ENCODE assay signal across 9 cellular contexts in genomic region chr11:28529540-28530410, GRCh38.
A peak's percentile ranks its signal among the peaks of the same experiment; 100 is the strongest.
DNase-seq lines count a peak whose midpoint lies in the region; ATAC-seq and TF ChIP-seq lines count a peak whose summit lies in the region.
"Had no signal": no experiment of that assay in that cellular context is flagged by ENCODE, and none has a peak within 500 bp of the region (broad histone marks: within the 10 kb centered on the region; RNA-seq: fewer than 3 reads in every experiment).

No MANE protein-coding gene starts in this region.

- POLR2A ChIA-PET in activated CD8-positive, alpha-beta T cell treated with anti-CD3 and anti-CD28 coated beads for 36 hours (lab: Charles Lee), result no interaction called here
- POLR2A ChIA-PET in activated CD8-positive, alpha-beta T cell treated with anti-CD3 and anti-CD28 coated beads, Interleukin-2, amount 10 ng/mL, durations not matched to agents 7 days and 5 days (lab: Charles Lee), result no interaction called here

- TF ChIP-seq CTCF in activated CD8-positive, alpha-beta T cell treated with anti-CD3 and anti-CD28 coated beads for 36 hours (IDR thresholded peaks at IDR 0.05), result peak; percentile 29
- TF ChIP-seq CTCF in brain (conservative IDR thresholded peaks at IDR 0.05) (peak; percentile 47 to 58), mesothelial cell of epicardium (IDR thresholded peaks at IDR 0.05; ENCODE audit: unreplicated experiment) (peak; percentile 36), coronary artery (IDR thresholded peaks at IDR 0.05) (no peak)

- intact Hi-C loops in activated CD8-positive, alpha-beta T cell treated with anti-CD3 and anti-CD28 coated beads for 36 hours (cut with micrococcal nuclease), result no loop called here

- H3K9me3 Mint-ChIP-seq in activated CD8-positive, alpha-beta T cell treated with anti-CD3 and anti-CD28 coated beads for 36 hours, result peaks cover 10% of the 10 kb centered on the region
- H3K9me3 Mint-ChIP-seq in activated CD8-positive, alpha-beta T cell treated with anti-CD3 and anti-CD28 coated beads, Interleukin-2, amount 10 ng/mL, durations not matched to agents 7 days and 5 days (ENCODE audit: insufficient read depth), result peaks cover 3% of the 10 kb centered on the region
- H3K9me3 Mint-ChIP-seq in brain, result peaks cover 10 to 23% (median 19%) of the 10 kb centered on the region in 5 experiments
- peaks cover 37% of the 10 kb centered on the region for H3K9me3 Mint-ChIP-seq in mesothelial cell of epicardium

- ATAC-seq in activated CD8-positive, alpha-beta T cell treated with anti-CD3 and anti-CD28 coated beads for 36 hours, result no peak
- no peak for ATAC-seq in activated CD8-positive, alpha-beta T cell treated with anti-CD3 and anti-CD28 coated beads, Interleukin-2, amount 10 ng/mL, durations not matched to agents 7 days and 5 days
- no peak for ATAC-seq in HG03571 (IDR thresholded peaks at IDR 0.05; ENCODE audit: unreplicated experiment)
- ATAC-seq in HG03520 (IDR thresholded peaks at IDR 0.05; ENCODE audit: unreplicated experiment), result no peak

- no peak for DNase-seq in activated CD8-positive, alpha-beta T cell treated with anti-CD3 and anti-CD28 coated beads for 36 hours
- no peak for DNase-seq in activated CD8-positive, alpha-beta T cell treated with anti-CD3 and anti-CD28 coated beads, Interleukin-2, amount 10 ng/mL, durations not matched to agents 7 days and 5 days
- DNase-seq in NCI-H2029 treated with DMSO at 0.1 percent for 48 hours (lab: John Stamatoyannopoulos, UW) (peak; percentile 6), mesothelial cell of epicardium (ENCODE audit: low spot score in 2 of 2, unreplicated experiment in 2 of 2) (no peak), coronary artery (ENCODE audit: low spot score) (no peak)

- H3K27ac Mint-ChIP-seq in activated CD8-positive, alpha-beta T cell treated with anti-CD3 and anti-CD28 coated beads for 36 hours, result no peak overlapping the region
- H3K27ac Mint-ChIP-seq in activated CD8-positive, alpha-beta T cell treated with anti-CD3 and anti-CD28 coated beads, Interleukin-2, amount 10 ng/mL, durations not matched to agents 7 days and 5 days, result no peak overlapping the region
- H3K27ac Mint-ChIP-seq in brain (no peak overlapping the region), mesothelial cell of epicardium (no peak overlapping the region)
- H3K27ac Mint-ChIP-seq: activated naive CD4-positive, alpha-beta T cell treated with anti-CD3 and anti-CD28 coated beads, Interleukin-2, amount 50 U/mL, for 24 hours had no signal

- H3K27me3 Mint-ChIP-seq in activated CD8-positive, alpha-beta T cell treated with anti-CD3 and anti-CD28 coated beads for 36 hours, result no peaks in the 10 kb centered on the region
- no peaks in the 10 kb centered on the region for H3K27me3 Mint-ChIP-seq in activated CD8-positive, alpha-beta T cell treated with anti-CD3 and anti-CD28 coated beads, Interleukin-2, amount 10 ng/mL, durations not matched to agents 7 days and 5 days (ENCODE audit: low read depth)
- H3K27me3 Mint-ChIP-seq in brain, result peaks cover 7% of the 10 kb centered on the region
- no peaks in the 10 kb centered on the region for H3K27me3 Mint-ChIP-seq in mesothelial cell of epicardium (ENCODE audit: low read depth)

- H3K4me3 Mint-ChIP-seq in activated CD8-positive, alpha-beta T cell treated with anti-CD3 and anti-CD28 coated beads for 36 hours, result no peak overlapping the region
- H3K4me3 Mint-ChIP-seq in activated CD8-positive, alpha-beta T cell treated with anti-CD3 and anti-CD28 coated beads, Interleukin-2, amount 10 ng/mL, durations not matched to agents 7 days and 5 days, result no peak overlapping the region
- no peak overlapping the region for H3K4me3 Mint-ChIP-seq in brain
- no peak overlapping the region for H3K4me3 Mint-ChIP-seq in mesothelial cell of epicardium
- H3K4me3 Mint-ChIP-seq: activated naive CD4-positive, alpha-beta T cell treated with anti-CD3 and anti-CD28 coated beads, Interleukin-2, amount 50 U/mL, for 24 hours had no signal

- no peak overlapping the region for H3K27ac ChIP-seq in coronary artery

- no peaks in the 10 kb centered on the region for H3K36me3 Mint-ChIP-seq in activated CD8-positive, alpha-beta T cell treated with anti-CD3 and anti-CD28 coated beads for 36 hours (ENCODE audit: low read depth)
- H3K36me3 Mint-ChIP-seq in activated CD8-positive, alpha-beta T cell treated with anti-CD3 and anti-CD28 coated beads, Interleukin-2, amount 10 ng/mL, durations not matched to agents 7 days and 5 days (ENCODE audit: low read depth), result no peaks in the 10 kb centered on the region
- H3K36me3 Mint-ChIP-seq in brain, result no peaks in the 10 kb centered on the region
- peaks cover 17% of the 10 kb centered on the region for H3K36me3 Mint-ChIP-seq in mesothelial cell of epicardium

- H3K4me1 Mint-ChIP-seq in activated CD8-positive, alpha-beta T cell treated with anti-CD3 and anti-CD28 coated beads for 36 hours (ENCODE audit: low read depth), result no peaks in the 10 kb centered on the region
- H3K4me1 Mint-ChIP-seq in activated CD8-positive, alpha-beta T cell treated with anti-CD3 and anti-CD28 coated beads, Interleukin-2, amount 10 ng/mL, durations not matched to agents 7 days and 5 days (ENCODE audit: low read depth), result no peaks in the 10 kb centered on the region
- H3K4me1 Mint-ChIP-seq in brain, result no peaks in the 10 kb centered on the region
- no peaks in the 10 kb centered on the region for H3K4me1 Mint-ChIP-seq in mesothelial cell of epicardium
- H3K4me1 Mint-ChIP-seq: activated naive CD4-positive, alpha-beta T cell treated with anti-CD3 and anti-CD28 coated beads, Interleukin-2, amount 50 U/mL, for 24 hours had no signal

- CTCF ChIA-PET in activated CD8-positive, alpha-beta T cell treated with anti-CD3 and anti-CD28 coated beads for 36 hours (lab: Charles Lee), result interaction anchor here (1.5 to 4.7 kb wide), 3 partner anchors 830 to 835 kb away, joined by 4 to 49 read pairs (median 4); partner anchors contain the start of gene BDNF
- CTCF ChIA-PET in activated CD8-positive, alpha-beta T cell treated with anti-CD3 and anti-CD28 coated beads, Interleukin-2, amount 10 ng/mL, durations not matched to agents 7 days and 5 days (lab: Charles Lee), result interaction anchor here (1.7 to 3.3 kb wide), 3 partner anchors 690 to 830 kb away, joined by 3 to 38 read pairs (median 8); partner anchors contain the start of gene BDNF

- no peak overlapping the region for H3K4me3 ChIP-seq in coronary artery
